Comparison of ENCODE assay signal across 22 cellular contexts in the genomic region with DNA sequence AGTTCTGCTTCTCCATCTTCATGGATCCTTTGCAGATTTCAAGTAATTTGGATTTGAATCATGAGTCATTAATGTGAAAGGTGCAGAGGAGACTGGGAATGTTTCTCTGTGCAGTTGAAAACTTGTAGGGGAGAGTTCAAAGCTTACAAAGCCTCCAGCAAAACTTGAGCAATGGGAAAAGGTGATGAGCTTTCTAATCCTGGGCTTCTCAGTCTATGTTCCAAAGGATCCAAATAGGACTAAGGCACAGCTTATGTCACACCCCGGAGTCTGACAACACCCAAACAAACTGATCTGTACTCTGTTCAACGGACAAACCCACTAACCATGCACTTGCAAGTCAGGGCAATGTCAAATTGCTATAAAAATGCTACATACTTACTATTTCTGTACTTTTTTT.
"Had no signal": no experiment of that assay in that cellular context is flagged by ENCODE, and none has a peak within 500 bp of the region (broad histone marks: within the 10 kb centered on the region; RNA-seq: fewer than 3 reads in every experiment).

No MANE protein-coding gene starts in this region.

- H3K27ac ChIP-seq: ascending aorta, left lung, neural progenitor cell, ovary, right lobe of liver, tibial artery had no signal

- H3K9ac ChIP-seq: neural progenitor cell had no signal

- H3K27me3 ChIP-seq: ascending aorta, left lung, neural progenitor cell, ovary, right lobe of liver, tibial artery had no signal

- H3K9me3 Mint-ChIP-seq: activated T-helper 17 cell treated with anti-CD3 and anti-CD28 coated beads, Interleukin-2, amount 50 U/mL, for 72 hours; effector memory CD8-positive, alpha-beta T cell had no signal

- H3K4me3 ChIP-seq: ascending aorta, left lung, neural progenitor cell, ovary, right lobe of liver, tibial artery had no signal

- H3K4me1 ChIP-seq: ascending aorta, neural progenitor cell had no signal

- H3K27ac Mint-ChIP-seq: activated CD8-positive, alpha-beta T cell treated with anti-CD3 and anti-CD28 coated beads for 36 hours; activated naive CD8-positive, alpha-beta T cell treated with anti-CD3 and anti-CD28 coated beads, Interleukin-2, amount 10 ng/mL, durations not matched to agents 7 days and 5 days; activated T-helper 17 cell treated with anti-CD3 and anti-CD28 coated beads, Interleukin-2, amount 50 U/mL, for 72 hours; effector memory CD8-positive, alpha-beta T cell; neural progenitor cell had no signal

- H3K9me3 ChIP-seq: left lung, ovary, right lobe of liver, tibial artery had no signal

- H3K36me3 ChIP-seq: ascending aorta, left lung, neural progenitor cell, ovary, right lobe of liver, tibial artery had no signal

- ATAC-seq: activated CD8-positive, alpha-beta T cell treated with anti-CD3 and anti-CD28 coated beads for 36 hours; activated T-helper 17 cell treated with anti-CD3 and anti-CD28 coated beads, Interleukin-2, amount 50 U/mL, for 72 hours; effector memory CD8-positive, alpha-beta T cell; left lung; right lobe of liver had no signal

- H3K27me3 Mint-ChIP-seq: activated naive CD8-positive, alpha-beta T cell treated with anti-CD3 and anti-CD28 coated beads, Interleukin-2, amount 10 ng/mL, durations not matched to agents 7 days and 5 days; activated T-helper 17 cell treated with anti-CD3 and anti-CD28 coated beads, Interleukin-2, amount 50 U/mL, for 72 hours had no signal

- H3K4me1 Mint-ChIP-seq: activated T-helper 17 cell treated with anti-CD3 and anti-CD28 coated beads, Interleukin-2, amount 50 U/mL, for 72 hours had no signal

- H3K36me3 Mint-ChIP-seq: naive B cell, neural progenitor cell had no signal

- DNase-seq: activated CD4-positive, alpha-beta T cell treated with anti-CD3 and anti-CD28 coated beads for 48 hours; activated CD4-positive, CD25-positive, alpha-beta regulatory T cell; activated CD8-positive, alpha-beta T cell treated with anti-CD3 and anti-CD28 coated beads for 36 hours; activated naive CD4-positive, alpha-beta T cell treated with Interleukin-2 at 50 U/mL for 16 hours; activated naive CD8-positive, alpha-beta T cell treated with anti-CD3 and anti-CD28 coated beads, Interleukin-2, amount 10 ng/mL, durations not matched to agents 7 days and 5 days; activated T-cell treated with anti-CD3 and anti-CD28 coated beads, Interleukin-2, amount 50 U/mL, for 1 hour; dermis blood vessel endothelial cell; effector memory CD8-positive, alpha-beta T cell; hypothalamus; kidney; left lung; naive B cell; ovary; right lobe of liver; stimulated activated CD4-positive, alpha-beta T cell treated with anti-CD3 and anti-CD28 coated beads, Interleukin-4, amount 100 ng/mL, for 4 hours; stimulated activated naive CD4-positive, alpha-beta T cell; substantia nigra; T1000; tibial artery had no signal

- H3K4me3 Mint-ChIP-seq: activated CD8-positive, alpha-beta T cell treated with anti-CD3 and anti-CD28 coated beads for 36 hours; activated naive CD8-positive, alpha-beta T cell treated with anti-CD3 and anti-CD28 coated beads, Interleukin-2, amount 10 ng/mL, durations not matched to agents 7 days and 5 days; activated T-helper 17 cell treated with anti-CD3 and anti-CD28 coated beads, Interleukin-2, amount 50 U/mL, for 72 hours; effector memory CD8-positive, alpha-beta T cell; naive B cell; neural progenitor cell had no signal
